Comparison of ENCODE assay signal across 23 cellular contexts in genomic region chr10:117747636-117748035, GRCh38.
"Had no signal": no experiment of that assay in that cellular context is flagged by ENCODE, and none has a peak within 500 bp of the region (broad histone marks: within the 10 kb centered on the region; RNA-seq: fewer than 3 reads in every experiment).

No MANE protein-coding gene starts in this region.

- H3K4me1 ChIP-seq: colonic mucosa, esophagus muscularis mucosa, foreskin keratinocyte, gastroesophageal sphincter, heart left ventricle, lower lobe of right lung had no signal

- H3K9me3 ChIP-seq: colonic mucosa, esophagus muscularis mucosa, heart left ventricle, lower lobe of right lung, mucosa of descending colon had no signal

- H3K27ac Mint-ChIP-seq: immature natural killer cell, mesothelial cell of epicardium had no signal

- H3K4me3 ChIP-seq: colonic mucosa, dorsolateral prefrontal cortex, esophagus muscularis mucosa, gastroesophageal sphincter, heart left ventricle, hepatocyte, lower lobe of right lung, mucosa of descending colon had no signal

- H3K27me3 ChIP-seq: colonic mucosa had no signal

- H3K27ac ChIP-seq: colonic mucosa, dorsolateral prefrontal cortex, esophagus muscularis mucosa, foreskin keratinocyte, gastroesophageal sphincter, heart left ventricle, hepatocyte, lower lobe of right lung had no signal

- DNase-seq: cerebellar nuclear complex; colonic mucosa; dermis blood vessel endothelial cell; dorsolateral prefrontal cortex; effector CD4-positive, alpha-beta T cell; effector memory CD4-positive, alpha-beta T cell; foreskin keratinocyte; heart left ventricle; hypothalamus; immature natural killer cell; islet precursor cell; kidney; kidney glomerular epithelial cell; left colon; left ventricle myocardium superior; lower lobe of right lung; mesenchymal stem cell; mucosa of descending colon had no signal

- H3K36me3 Mint-ChIP-seq: immature natural killer cell, mesothelial cell of epicardium had no signal

- H3K4me1 Mint-ChIP-seq: immature natural killer cell had no signal

- H3K4me3 Mint-ChIP-seq: immature natural killer cell, mesothelial cell of epicardium had no signal

- ATAC-seq: foreskin keratinocyte, gastroesophageal sphincter, heart left ventricle, left colon, left lobe of liver, left ventricle myocardium superior, lower lobe of right lung, mucosa of descending colon had no signal

- H3K36me3 ChIP-seq: colonic mucosa, esophagus muscularis mucosa, gastroesophageal sphincter, heart left ventricle, lower lobe of right lung had no signal

- H3K9me3 Mint-ChIP-seq: mesothelial cell of epicardium had no signal
